23 cellular contexts compared by ENCODE assay signal in the genomic region with DNA sequence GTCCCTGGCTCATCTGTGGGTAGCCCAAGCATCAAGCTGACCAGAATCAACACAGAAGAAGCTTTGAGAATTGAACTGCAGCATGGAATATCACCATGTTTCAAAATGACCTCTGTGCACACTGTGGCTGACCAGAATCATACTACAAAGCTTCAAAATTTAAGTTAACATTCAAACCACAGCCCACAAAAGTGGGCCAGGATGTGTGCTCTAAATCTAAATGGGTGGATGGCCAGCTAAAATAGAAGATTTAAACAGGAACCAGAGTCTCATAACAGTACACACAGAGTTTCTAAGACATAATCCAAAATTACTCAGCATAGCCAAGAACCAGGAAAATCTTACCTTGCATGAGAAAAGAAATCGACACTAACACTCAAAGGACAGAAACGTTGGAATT. TPM values are rescaled to one million over a fixed set of nuclear protein-coding genes. Genes with fewer than 3 reads are reported as not detected.
DNase-seq lines count a peak whose midpoint lies in the region; ATAC-seq, FAIRE-seq and TF ChIP-seq lines count a peak whose summit lies in the region.
"Had no signal": no experiment of that assay in that cellular context is flagged by ENCODE, and none has a peak within 500 bp of the region (broad histone marks: within the 10 kb centered on the region; RNA-seq: fewer than 3 reads in every experiment).

No MANE protein-coding gene starts in this region.

- no peaks in the 10 kb centered on the region for H3K36me3 ChIP-seq in GM06990 (ENCODE audit: control insufficient read depth, insufficient read depth, low read length)
- H3K36me3 ChIP-seq: cardiac muscle cell, HAP-1, heart left ventricle, uterus had no signal

- peaks cover 11% of the 10 kb centered on the region for H3K4me1 Mint-ChIP-seq in activated T-helper 1 cell treated with anti-CD3 and anti-CD28 coated beads, Interleukin-12 subunit alpha, Interleukin-12 subunit beta, Interleukin-2, Interleukin-4 antibody, amounts not matched to agents 30 ng/mL and 10 ng/mL and 1 ng/mL, durations not matched to agents 14 hours and 24 hours and 36 hours (ENCODE audit: low read depth)
- H3K4me1 Mint-ChIP-seq: CD14-positive monocyte had no signal

- peak; percentile 67 for ATAC-seq in GM18519 (IDR thresholded peaks at IDR 0.05; ENCODE audit: low FRiP score, unreplicated experiment)
- ATAC-seq in GM21619 (IDR thresholded peaks at IDR 0.05; ENCODE audit: unreplicated experiment) = peak; percentile 73
- peak; percentile 74 for ATAC-seq in HG03095 (IDR thresholded peaks at IDR 0.05; ENCODE audit: unreplicated experiment)
- no peak for ATAC-seq in HG03521 (IDR thresholded peaks at IDR 0.05; ENCODE audit: unreplicated experiment)
- ATAC-seq: activated CD8-positive, alpha-beta T cell treated with anti-CD3 and anti-CD28 coated beads for 36 hours; heart left ventricle; T-cell had no signal

- H3K9me3 Mint-ChIP-seq in activated T-helper 1 cell treated with anti-CD3 and anti-CD28 coated beads, Interleukin-12 subunit alpha, Interleukin-12 subunit beta, Interleukin-2, Interleukin-4 antibody, amounts not matched to agents 30 ng/mL and 10 ng/mL and 1 ng/mL, durations not matched to agents 14 hours and 24 hours and 36 hours = peaks cover 9% of the 10 kb centered on the region

- H3K27ac Mint-ChIP-seq in activated T-helper 1 cell treated with anti-CD3 and anti-CD28 coated beads, Interleukin-12 subunit alpha, Interleukin-12 subunit beta, Interleukin-2, Interleukin-4 antibody, amounts not matched to agents 30 ng/mL and 10 ng/mL and 1 ng/mL, durations not matched to agents 14 hours and 24 hours and 36 hours = no peak overlapping the region
- H3K27ac Mint-ChIP-seq: activated CD8-positive, alpha-beta T cell treated with anti-CD3 and anti-CD28 coated beads for 36 hours; activated T-helper 2 cell treated with anti-CD3 and anti-CD28 coated beads, Interferon-gamma antibody, Interleukin-2, Interleukin-4, amounts not matched to agents 10 μg/mL and 5 μg/mL and 100 μg/mL, durations not matched to agents 14 hours and 24 hours and 36 hours; CD14-positive monocyte; stimulated activated naive CD8-positive, alpha-beta T cell treated with anti-CD3 and anti-CD28 coated beads, Interleukin-15, Interleukin-2, amounts not matched to agents 100 ng/mL and 50 ng/mL, for 24 hours; T-cell had no signal

- H3K4me3 ChIP-seq in GM06990 (replicated peaks; ENCODE audit: low read depth, low read length) = no peak overlapping the region
- H3K4me3 ChIP-seq: cardiac muscle cell, HAP-1, heart left ventricle, uterus had no signal

- peak; percentile 31 for DNase-seq in GM06990 (ENCODE audit: extremely low read depth, insufficient read length)
- no peak for DNase-seq in activated T-helper 1 cell treated with anti-CD3 and anti-CD28 coated beads, Interleukin-12 subunit alpha, Interleukin-12 subunit beta, Interleukin-2, Interleukin-4 antibody, amounts not matched to agents 30 ng/mL and 10 ng/mL and 1 ng/mL, durations not matched to agents 14 hours and 24 hours and 36 hours (ENCODE audit: low spot score)
- no peak for DNase-seq in urothelium cell line (ENCODE audit: low spot score)
- no peak for DNase-seq in GM19238 (ENCODE audit: insufficient read length, low spot score)
- DNase-seq: activated CD8-positive, alpha-beta T cell treated with anti-CD3 and anti-CD28 coated beads for 36 hours; DMS79 treated with DMSO at 0.1 percent for 48 hours; effector CD4-positive, alpha-beta T cell; heart left ventricle; mesenchymal stem cell; NCI-H1436 treated with DMSO at 0.1 percent for 48 hours; NK-92 treated with Interleukin-12 subunit alpha and Interleukin-12 subunit beta, amount 100 ng/mL, for 24 hours; T-cell; uterus had no signal

- no peaks in the 10 kb centered on the region for H3K36me3 Mint-ChIP-seq in activated T-helper 1 cell treated with anti-CD3 and anti-CD28 coated beads, Interleukin-12 subunit alpha, Interleukin-12 subunit beta, Interleukin-2, Interleukin-4 antibody, amounts not matched to agents 30 ng/mL and 10 ng/mL and 1 ng/mL, durations not matched to agents 14 hours and 24 hours and 36 hours (ENCODE audit: low read depth)
- H3K36me3 Mint-ChIP-seq: CD14-positive monocyte had no signal

- no peak overlapping the region for H3K4me3 Mint-ChIP-seq in activated T-helper 1 cell treated with anti-CD3 and anti-CD28 coated beads, Interleukin-12 subunit alpha, Interleukin-12 subunit beta, Interleukin-2, Interleukin-4 antibody, amounts not matched to agents 30 ng/mL and 10 ng/mL and 1 ng/mL, durations not matched to agents 14 hours and 24 hours and 36 hours
- H3K4me3 Mint-ChIP-seq: activated CD8-positive, alpha-beta T cell treated with anti-CD3 and anti-CD28 coated beads for 36 hours; CD14-positive monocyte; stimulated activated naive CD8-positive, alpha-beta T cell treated with anti-CD3 and anti-CD28 coated beads, Interleukin-15, Interleukin-2, amounts not matched to agents 100 ng/mL and 50 ng/mL, for 24 hours; T-cell had no signal

- H3K27me3 Mint-ChIP-seq in activated T-helper 1 cell treated with anti-CD3 and anti-CD28 coated beads, Interleukin-12 subunit alpha, Interleukin-12 subunit beta, Interleukin-2, Interleukin-4 antibody, amounts not matched to agents 30 ng/mL and 10 ng/mL and 1 ng/mL, durations not matched to agents 14 hours and 24 hours and 36 hours (ENCODE audit: insufficient read depth) = peaks cover 11% of the 10 kb centered on the region
- H3K27me3 Mint-ChIP-seq: activated CD8-positive, alpha-beta T cell treated with anti-CD3 and anti-CD28 coated beads for 36 hours; stimulated activated naive CD8-positive, alpha-beta T cell treated with anti-CD3 and anti-CD28 coated beads, Interleukin-15, Interleukin-2, amounts not matched to agents 100 ng/mL and 50 ng/mL, for 24 hours; T-cell had no signal

- no peak for TF ChIP-seq CTCF in GM06990 (IDR thresholded peaks at IDR 0.05; ENCODE audit: insufficient read depth, low read length, poor library complexity, severe bottlenecking)

- no peak for FAIRE-seq in urothelium cell line (lab: Jason Lieb, UNC)
- FAIRE-seq: keratinocyte had no signal

- no peaks in the 10 kb centered on the region for H3K27me3 ChIP-seq in GM06990 (replicated peaks; ENCODE audit: control insufficient read depth, insufficient read depth, low read length)
- H3K27me3 ChIP-seq: cardiac muscle cell, heart left ventricle, uterus had no signal

- intact Hi-C loops in activated T-helper 1 cell treated with anti-CD3 and anti-CD28 coated beads, Interleukin-12 subunit alpha, Interleukin-12 subunit beta, Interleukin-2, Interleukin-4 antibody, amounts not matched to agents 30 ng/mL and 10 ng/mL and 1 ng/mL, durations not matched to agents 14 hours and 24 hours and 36 hours (cut with micrococcal nuclease) = no loop called here

RNA-seq across cellular contexts. Expression of a gene that starts 46.1 kb away (rescaled TPM):
- total RNA-seq in activated T-helper 1 cell treated with anti-CD3 and anti-CD28 coated beads, Interleukin-12 subunit alpha, Interleukin-12 subunit beta, Interleukin-2, Interleukin-4 antibody, amounts not matched to agents 30 ng/mL and 10 ng/mL and 1 ng/mL, durations not matched to agents 14 hours and 24 hours and 36 hours = 1.8 and 1.9 TPM in 2 replicates
